Comparison of ENCODE assay signal across 27 cellular contexts in genomic region chr9:8652282-8652681, GRCh38.
DNase-seq lines count a peak whose midpoint lies in the region; ATAC-seq and TF ChIP-seq lines count a peak whose summit lies in the region.
"Had no signal": no experiment of that assay in that cellular context is flagged by ENCODE, and none has a peak within 500 bp of the region (broad histone marks: within the 10 kb centered on the region; RNA-seq: fewer than 3 reads in every experiment).

No MANE protein-coding gene starts in this region.

- H3K27me3 Mint-ChIP-seq in naive thymus-derived CD8-positive, alpha-beta T cell, result peaks cover 0 to 2% (median 0%) of the 10 kb centered on the region in 5 donors
- no peaks in the 10 kb centered on the region for H3K27me3 Mint-ChIP-seq in activated CD8-positive, alpha-beta memory T cell treated with anti-CD3 and anti-CD28 coated beads, Interleukin-2, amount 10 ng/mL, durations not matched to agents 7 days and 5 days
- H3K27me3 Mint-ChIP-seq: activated CD4-positive, alpha-beta T cell treated with anti-CD3 and anti-CD28 coated beads, Interleukin-2, amount 10 ng/mL, durations not matched to agents 24 days and 14 days; CD8-positive, alpha-beta memory T cell had no signal

- H3K4me3 ChIP-seq in right atrium auricular region, result no peak overlapping the region
- peak overlapping the region; percentile 8 for H3K4me3 ChIP-seq in neural cell (ENCODE audit: low read length)
- H3K4me3 ChIP-seq: colonic mucosa, mucosa of descending colon, tibial artery had no signal

- no peak overlapping the region for H3K9ac ChIP-seq in neural cell (ENCODE audit: low read length)

- no peaks in the 10 kb centered on the region for H3K9me3 Mint-ChIP-seq in naive thymus-derived CD8-positive, alpha-beta T cell
- H3K9me3 Mint-ChIP-seq in activated CD8-positive, alpha-beta memory T cell treated with anti-CD3 and anti-CD28 coated beads, Interleukin-2, amount 10 ng/mL, durations not matched to agents 7 days and 5 days (ENCODE audit: low read depth), result no peaks in the 10 kb centered on the region
- H3K9me3 Mint-ChIP-seq: activated CD4-positive, alpha-beta T cell treated with anti-CD3 and anti-CD28 coated beads, Interleukin-2, amount 10 ng/mL, durations not matched to agents 24 days and 14 days; CD8-positive, alpha-beta memory T cell had no signal

- H3K27ac ChIP-seq in right atrium auricular region, result no peak overlapping the region
- peak overlapping the region; percentile 6 for H3K27ac ChIP-seq in neural cell (ENCODE audit: low read length)
- H3K27ac ChIP-seq: brain microvascular endothelial cell, colonic mucosa, tibial artery, VCaP had no signal

- no peak overlapping the region for H3K27ac Mint-ChIP-seq in naive thymus-derived CD8-positive, alpha-beta T cell
- no peak overlapping the region for H3K27ac Mint-ChIP-seq in activated CD8-positive, alpha-beta memory T cell treated with anti-CD3 and anti-CD28 coated beads, Interleukin-2, amount 10 ng/mL, durations not matched to agents 7 days and 5 days
- H3K27ac Mint-ChIP-seq: activated CD4-positive, alpha-beta T cell treated with anti-CD3 and anti-CD28 coated beads, Interleukin-2, amount 10 ng/mL, durations not matched to agents 24 days and 14 days; CD8-positive, alpha-beta memory T cell had no signal

- H3K4me1 ChIP-seq in right atrium auricular region, result no peaks in the 10 kb centered on the region
- H3K4me1 ChIP-seq: BE2C, colonic mucosa had no signal

- H3K36me3 ChIP-seq in right atrium auricular region (no peaks in the 10 kb centered on the region), neural cell (ENCODE audit: insufficient read depth, low read length) (no peaks in the 10 kb centered on the region)
- H3K36me3 ChIP-seq: BE2C, brain microvascular endothelial cell, colonic mucosa, tibial artery had no signal

- no peak for TF ChIP-seq CTCF in right atrium auricular region (IDR thresholded peaks at IDR 0.05)
- no peak for TF ChIP-seq CTCF in neural cell (IDR thresholded peaks at IDR 0.05; ENCODE audit: poor library complexity, severe bottlenecking)

- no peaks in the 10 kb centered on the region for H3K27me3 ChIP-seq in right atrium auricular region
- no peaks in the 10 kb centered on the region for H3K27me3 ChIP-seq in neural cell (ENCODE audit: insufficient read depth, low read depth, low read length)
- H3K27me3 ChIP-seq: BE2C, brain microvascular endothelial cell, colonic mucosa, tibial artery had no signal

- H3K9me3 ChIP-seq in right atrium auricular region (no peaks in the 10 kb centered on the region), neural cell (ENCODE audit: low read length) (no peaks in the 10 kb centered on the region)
- H3K9me3 ChIP-seq: BE2C, colonic mucosa, mucosa of descending colon, tibial artery had no signal

- CTCF ChIA-PET in activated CD8-positive, alpha-beta memory T cell treated with anti-CD3 and anti-CD28 coated beads, Interleukin-2, amount 10 ng/mL, durations not matched to agents 7 days and 5 days (lab: Charles Lee), result no interaction called here

- no peaks in the 10 kb centered on the region for H3K36me3 Mint-ChIP-seq in naive thymus-derived CD8-positive, alpha-beta T cell
- no peaks in the 10 kb centered on the region for H3K36me3 Mint-ChIP-seq in activated CD8-positive, alpha-beta memory T cell treated with anti-CD3 and anti-CD28 coated beads, Interleukin-2, amount 10 ng/mL, durations not matched to agents 7 days and 5 days
- H3K36me3 Mint-ChIP-seq: CD8-positive, alpha-beta memory T cell had no signal

- H3K79me2 ChIP-seq in neural cell (replicated peaks; ENCODE audit: insufficient read depth, low read length), result peaks cover 12% of the 10 kb centered on the region

- H4K20me1 ChIP-seq in neural cell (ENCODE audit: insufficient read depth), result no peaks in the 10 kb centered on the region

- TF ChIP-seq EP300 in neural cell (conservative IDR thresholded peaks at IDR 0.05; ENCODE audit: poor library complexity, severe bottlenecking), result no peak

- no peaks in the 10 kb centered on the region for H3K9me2 ChIP-seq in neural cell (ENCODE audit: insufficient read depth, low read length)

- no peak for TF ChIP-seq RAD21 in neural cell (conservative IDR thresholded peaks at IDR 0.05)

- no peak overlapping the region for H3K4me2 ChIP-seq in neural cell (ENCODE audit: low read length)

- POLR2A ChIA-PET in naive thymus-derived CD8-positive, alpha-beta T cell (lab: Charles Lee), result no interaction called here

- DNase-seq in left ventricle myocardium superior, result no peak
- DNase-seq in right atrium auricular region (ENCODE audit: low spot score), result no peak
- peak; percentile 24 for DNase-seq in astrocyte of the hippocampus (ENCODE audit: low read depth, low spot score)
- DNase-seq in naive thymus-derived CD8-positive, alpha-beta T cell, result no peak
- no peak for DNase-seq in activated CD8-positive, alpha-beta memory T cell treated with anti-CD3 and anti-CD28 coated beads, Interleukin-2, amount 10 ng/mL, durations not matched to agents 7 days and 5 days
- DNase-seq: activated CD4-positive, alpha-beta T cell treated with anti-CD3 and anti-CD28 coated beads, Interleukin-2, amount 10 ng/mL, durations not matched to agents 24 days and 14 days; activated naive CD4-positive, alpha-beta T cell; activated T-cell treated with anti-CD3 and anti-CD28 coated beads, Interleukin-2, amount 50 U/mL, for 48 hours; BE2C; brain microvascular endothelial cell; CD8-positive, alpha-beta memory T cell; colonic mucosa; DMS153; effector memory CD4-positive, alpha-beta T cell; erythroblast; head of caudate nucleus; mucosa of descending colon; NCI-H1092; NK-92 treated with Interleukin-12 subunit alpha and Interleukin-12 subunit beta, amount 100 ng/mL, for 24 hours; SHP77; stimulated activated naive CD8-positive, alpha-beta T cell treated with anti-CD3 and anti-CD28 coated beads, Interleukin-15, Interleukin-2, amounts not matched to agents 100 U/mL and 50 U/mL, for 24 hours; SW 1271; T-helper 9 cell; tibial artery had no signal

- intact Hi-C loops in left ventricle myocardium superior (cut with micrococcal nuclease), result no loop called here

- no peaks in the 10 kb centered on the region for H3F3A ChIP-seq in neural cell (ENCODE audit: insufficient read depth, low read length, poor library complexity, severe bottlenecking)

- no peak overlapping the region for H3K4me3 Mint-ChIP-seq in naive thymus-derived CD8-positive, alpha-beta T cell
- no peak overlapping the region for H3K4me3 Mint-ChIP-seq in activated CD8-positive, alpha-beta memory T cell treated with anti-CD3 and anti-CD28 coated beads, Interleukin-2, amount 10 ng/mL, durations not matched to agents 7 days and 5 days
- H3K4me3 Mint-ChIP-seq: activated CD4-positive, alpha-beta T cell treated with anti-CD3 and anti-CD28 coated beads, Interleukin-2, amount 10 ng/mL, durations not matched to agents 24 days and 14 days; CD8-positive, alpha-beta memory T cell had no signal

- ATAC-seq in left ventricle myocardium superior, result peak; percentile 82
- no peak for ATAC-seq in naive thymus-derived CD8-positive, alpha-beta T cell
- ATAC-seq in SK-N-SH treated with all-trans-retinoic acid at 6 μM for 48 hours, result no peak
- ATAC-seq in activated CD8-positive, alpha-beta memory T cell treated with anti-CD3 and anti-CD28 coated beads, Interleukin-2, amount 10 ng/mL, durations not matched to agents 7 days and 5 days, result no peak
- ATAC-seq: mucosa of descending colon; stimulated activated naive CD8-positive, alpha-beta T cell treated with anti-CD3 and anti-CD28 coated beads, Interleukin-15, Interleukin-2, amounts not matched to agents 100 U/mL and 50 U/mL, for 24 hours had no signal

- H2AFZ ChIP-seq in neural cell (ENCODE audit: low read depth, low read length), result no peak overlapping the region

- peaks cover 0 to 10% (median 0%) of the 10 kb centered on the region in 4 donors for H3K4me1 Mint-ChIP-seq in naive thymus-derived CD8-positive, alpha-beta T cell
- no peaks in the 10 kb centered on the region for H3K4me1 Mint-ChIP-seq in activated CD8-positive, alpha-beta memory T cell treated with anti-CD3 and anti-CD28 coated beads, Interleukin-2, amount 10 ng/mL, durations not matched to agents 7 days and 5 days
- H3K4me1 Mint-ChIP-seq: activated CD4-positive, alpha-beta T cell treated with anti-CD3 and anti-CD28 coated beads, Interleukin-2, amount 10 ng/mL, durations not matched to agents 24 days and 14 days; CD8-positive, alpha-beta memory T cell had no signal

TF ChIP-seq in SK-N-SH treated with all-trans-retinoic acid at 6 μM for 48 hours, 23 proteins besides CTCF, POLR2A, EP300 and RAD21 (continues in another document):
- no peak for TF ChIP-seq TSHZ2 (CRISPR knock-in tag; IDR thresholded peaks at IDR 0.05)
